Comparison of ENCODE assay signal across 15 cellular contexts in the genomic region with DNA sequence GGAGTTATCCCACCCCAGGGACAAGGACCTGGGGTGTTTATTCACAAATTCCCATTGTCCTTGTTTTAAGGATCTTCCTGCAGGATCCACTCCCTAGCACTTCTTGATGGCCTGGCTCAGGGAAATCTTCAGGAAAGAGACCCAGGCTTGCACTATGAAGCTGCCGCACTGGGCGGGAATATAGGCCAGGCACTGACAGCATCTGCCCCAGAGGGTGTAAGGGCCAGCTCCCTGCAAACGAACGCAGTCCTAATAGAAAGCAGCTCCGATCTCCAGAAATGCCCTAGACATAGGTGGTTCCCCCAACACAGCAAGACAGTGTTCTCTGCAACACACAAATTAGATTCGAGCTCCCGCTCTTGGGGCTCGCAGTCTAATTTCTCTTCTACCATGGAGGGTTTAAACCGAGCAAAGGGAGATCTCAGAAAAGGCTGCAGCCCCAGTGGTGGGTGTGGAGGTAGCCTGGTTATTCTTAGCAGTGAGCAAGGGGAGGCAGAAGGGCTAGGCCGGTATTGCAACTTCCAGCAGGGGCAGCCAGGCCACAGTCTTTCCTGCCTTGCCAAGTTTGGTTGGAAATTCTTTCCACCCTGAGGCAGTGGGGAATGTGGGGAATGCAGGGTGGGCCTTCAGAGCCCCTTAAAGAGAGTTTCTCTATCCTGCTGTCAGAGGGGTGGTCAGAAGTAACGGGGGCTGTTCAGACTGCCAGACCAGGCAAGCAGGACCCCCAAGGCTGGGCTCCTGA. TPM values are rescaled to one million over a fixed set of nuclear protein-coding genes. Genes with fewer than 3 reads are reported as not detected.
DNase-seq lines count a peak whose midpoint lies in the region; ATAC-seq and TF ChIP-seq lines count a peak whose summit lies in the region.
"Had no signal": no experiment of that assay in that cellular context is flagged by ENCODE, and none has a peak within 500 bp of the region (broad histone marks: within the 10 kb centered on the region; RNA-seq: fewer than 3 reads in every experiment).

No MANE protein-coding gene starts in this region.

- TF ChIP-seq EP300 in SK-N-SH (IDR thresholded peaks at IDR 0.05; ENCODE audit: borderline replicate concordance in 1 of 2, low read depth in 1 of 2, low read length in 1 of 2): no peak

- H4K20me1 ChIP-seq in SK-N-SH (ENCODE audit: insufficient read depth): no peaks in the 10 kb centered on the region

- H3K9ac ChIP-seq in SK-N-SH: no peak overlapping the region

- TF ChIP-seq CTCF in SK-N-SH (IDR thresholded peaks at IDR 0.05): no peak
- TF ChIP-seq CTCF in heart left ventricle (IDR thresholded peaks at IDR 0.05): peak in 3 of 12 donors; percentile 8 to 22 (median 12)
- TF ChIP-seq CTCF in nephron progenitor cell (IDR thresholded peaks at IDR 0.05): no peak
- TF ChIP-seq CTCF in uterus (IDR thresholded peaks at IDR 0.05): peak in 2 of 4 experiments; percentile 19 to 31
- no peak for TF ChIP-seq CTCF in testis (IDR thresholded peaks at IDR 0.05)

- H3K9me2 ChIP-seq in SK-N-SH: no peaks in the 10 kb centered on the region

- WGBS in SK-N-SH (ENCODE audit: low lambda C conversion rate): 42% methylated on average over 10 of the region's 11 CpGs
- WGBS in heart left ventricle, 4 donors: 37 to 60% (median 46%) methylated on average over 11 of the region's 11 CpGs
- WGBS in testis, 2 donors: 71 to 73% methylated on average over 11 of the region's 11 CpGs

- no peak overlapping the region for H3K4me3 Mint-ChIP-seq in nephron progenitor cell
- H3K4me3 Mint-ChIP-seq: activated naive CD8-positive, alpha-beta T cell treated with anti-CD3 and anti-CD28 coated beads for 36 hours; CD8-positive, alpha-beta T cell had no signal

- no peaks in the 10 kb centered on the region for H3F3A ChIP-seq in SK-N-SH (replicated peaks; ENCODE audit: insufficient read depth)

- H3K36me3 ChIP-seq in SK-N-SH (replicated peaks in 1 of 2; ENCODE audit: control insufficient read depth in 1 of 2, insufficient read depth in 2 of 2, low read length in 1 of 2) (no peaks in the 10 kb centered on the region), heart left ventricle (no peaks in the 10 kb centered on the region), uterus (no peaks in the 10 kb centered on the region), testis (ENCODE audit: low read depth, missing control alignments) (no peaks in the 10 kb centered on the region)
- H3K36me3 ChIP-seq: prostate gland had no signal

- peaks cover 44% of the 10 kb centered on the region for H3K4me1 Mint-ChIP-seq in nephron progenitor cell
- H3K4me1 Mint-ChIP-seq: activated naive CD8-positive, alpha-beta T cell treated with anti-CD3 and anti-CD28 coated beads for 36 hours had no signal

- no peaks in the 10 kb centered on the region for H3K36me3 Mint-ChIP-seq in nephron progenitor cell (ENCODE audit: low read depth)
- H3K36me3 Mint-ChIP-seq: activated naive CD8-positive, alpha-beta T cell treated with anti-CD3 and anti-CD28 coated beads for 36 hours; CD8-positive, alpha-beta T cell had no signal

- POLR2A ChIA-PET in SK-N-SH (lab: Yijun Ruan, JAX): no interaction called here

- intact Hi-C loops in heart left ventricle (cut with DNase I): loop anchor here in 2 of 10 donors (5.0 kb wide), 1 partner anchor 79 kb away; no protein-coding TSS in a partner anchor
- intact Hi-C loops in uterus (cut with DNase I; ENCODE audit: low total_unique reads): no loop called here
- intact Hi-C loops in testis (cut with DNase I; ENCODE audit: low total_unique reads): no loop called here

- H3K9me3 Mint-ChIP-seq in nephron progenitor cell: peaks cover 2% of the 10 kb centered on the region
- H3K9me3 Mint-ChIP-seq: activated naive CD8-positive, alpha-beta T cell treated with anti-CD3 and anti-CD28 coated beads for 36 hours; CD8-positive, alpha-beta T cell had no signal

- no peak for TF ChIP-seq POLR2A in heart left ventricle (IDR thresholded peaks at IDR 0.05)
- no peak for TF ChIP-seq POLR2A in uterus (IDR thresholded peaks at IDR 0.05)
- TF ChIP-seq POLR2A in testis (IDR thresholded peaks at IDR 0.05): no peak

- H3K79me2 ChIP-seq in SK-N-SH (ENCODE audit: insufficient read depth): no peaks in the 10 kb centered on the region

- peaks cover 0 to 8% of the 10 kb centered on the region in 2 experiments; a peak in 1 of 4 replicates for H3K4me1 ChIP-seq in SK-N-SH (ENCODE audit: control insufficient read depth in 1 of 2, insufficient read depth in 2 of 2, low read depth in 1 of 2, low read length in 1 of 2)
- peaks cover 0 to 11% (median 0%) of the 10 kb centered on the region in 12 donors for H3K4me1 ChIP-seq in heart left ventricle
- H3K4me1 ChIP-seq in uterus: peaks cover 0 to 7% of the 10 kb centered on the region in 2 donors
- H3K4me1 ChIP-seq in testis: peaks cover 4% of the 10 kb centered on the region
- H3K4me1 ChIP-seq: prostate gland had no signal

- peaks cover 3% of the 10 kb centered on the region for H3K27me3 Mint-ChIP-seq in nephron progenitor cell (ENCODE audit: low read depth, poor library complexity)

- H3K27ac ChIP-seq in SK-N-SH (ENCODE audit: low read depth in 2 of 2, low read length in 1 of 2): no peak overlapping the region
- H3K27ac ChIP-seq in heart left ventricle: peak overlapping the region in 4 of 12 donors; percentile 6 to 74 (median 30)
- peak overlapping the region; percentile 77 to 79 for H3K27ac ChIP-seq in uterus
- no peak overlapping the region for H3K27ac ChIP-seq in testis

- H3K27me3 ChIP-seq in SK-N-SH (ENCODE audit: insufficient read depth) (no peaks in the 10 kb centered on the region), heart left ventricle (peaks cover 0 to 7% (median 0%) of the 10 kb centered on the region in 9 donors), uterus (no peaks in the 10 kb centered on the region), testis (no peaks in the 10 kb centered on the region)

- H2AFZ ChIP-seq in SK-N-SH (ENCODE audit: low read depth): no peak overlapping the region

- CTCF ChIA-PET in SK-N-SH (lab: Yijun Ruan, JAX): interaction anchor here (0.9 to 1.2 kb wide), 3 partner anchors 16 to 122 kb away, joined by 3 to 5 read pairs (median 4); partner anchors contain the start of gene WSCD2

- ATAC-seq in SK-N-SH treated with all-trans-retinoic acid at 6 μM for 48 hours (no peak), heart left ventricle (peak; percentile 73 to 92 (median 74))
- ATAC-seq: CD8-positive, alpha-beta T cell had no signal

- no peak overlapping the region for H3K4me2 ChIP-seq in SK-N-SH

- peak; percentile 22 for DNase-seq in SK-N-SH
- DNase-seq in heart left ventricle: peak in 1 of 5 donors; percentile 41
- DNase-seq in nephron progenitor cell: peak; percentile 29
- no peak for DNase-seq in uterus
- DNase-seq in foreskin melanocyte: no peak
- DNase-seq in Ammon's horn (ENCODE audit: low spot score): no peak
- no peak for DNase-seq in testis
- DNase-seq: activated naive CD8-positive, alpha-beta T cell treated with anti-CD3 and anti-CD28 coated beads for 36 hours; CD8-positive, alpha-beta T cell; midbrain; MV-4-11 had no signal

- H3K27ac Mint-ChIP-seq in nephron progenitor cell: peak overlapping the region; percentile 59
- H3K27ac Mint-ChIP-seq: activated naive CD8-positive, alpha-beta T cell treated with anti-CD3 and anti-CD28 coated beads for 36 hours; CD8-positive, alpha-beta T cell had no signal

- no peak overlapping the region for H3K4me3 ChIP-seq in SK-N-SH (ENCODE audit: low read depth in 2 of 2, low read length in 1 of 2)
- no peak overlapping the region for H3K4me3 ChIP-seq in heart left ventricle
- H3K4me3 ChIP-seq in uterus: no peak overlapping the region
- no peak overlapping the region for H3K4me3 ChIP-seq in testis
- H3K4me3 ChIP-seq: prostate gland had no signal

- H3K9me3 ChIP-seq in SK-N-SH: no peaks in the 10 kb centered on the region
- no peaks in the 10 kb centered on the region for H3K9me3 ChIP-seq in heart left ventricle
- no peaks in the 10 kb centered on the region for H3K9me3 ChIP-seq in uterus
- no peaks in the 10 kb centered on the region for H3K9me3 ChIP-seq in testis
- H3K9me3 ChIP-seq: prostate gland had no signal

- no peak for TF ChIP-seq RAD21 in SK-N-SH (IDR thresholded peaks at IDR 0.05; ENCODE audit: low read length)

TF ChIP-seq in SK-N-SH, 30 proteins besides CTCF, POLR2A, EP300 and RAD21 (continues in another document):
- TF ChIP-seq JUND (IDR thresholded peaks at IDR 0.05) (no peak), RCOR1 (IDR thresholded peaks at IDR 0.05; ENCODE audit: low read length) (no peak), POLR2AphosphoS5 (IDR thresholded peaks at IDR 0.05; ENCODE audit: low read depth, low read length) (no peak), ELF1 (IDR thresholded peaks at IDR 0.05) (no peak), TCF12 (IDR thresholded peaks at IDR 0.05) (no peak), FOSL2 (IDR thresholded peaks at IDR 0.05; ENCODE audit: borderline replicate concordance, low read depth) (no peak), RFX5 (IDR thresholded peaks at IDR 0.05; ENCODE audit: low read length) (no peak), YY1 (IDR thresholded peaks at IDR 0.05; ENCODE audit: low read depth) (no peak), SIN3A (IDR thresholded peaks at IDR 0.05; ENCODE audit: borderline replicate concordance, low read depth, low read length) (no peak)

TF ChIP-seq in SK-N-SH treated with all-trans-retinoic acid at 6 μM for 48 hours, 23 proteins besides CTCF, POLR2A, EP300 and RAD21 (continues in another document):
- no peak for TF ChIP-seq ARNTL (CRISPR knock-in tag; IDR thresholded peaks at IDR 0.05; ENCODE audit: borderline replicate concordance, low read depth)
- TF ChIP-seq ZFP30 (CRISPR knock-in tag; IDR thresholded peaks at IDR 0.05): no peak
- no peak for TF ChIP-seq ZC3H10 (CRISPR knock-in tag; IDR thresholded peaks at IDR 0.05)
- TF ChIP-seq, protein P1, sequence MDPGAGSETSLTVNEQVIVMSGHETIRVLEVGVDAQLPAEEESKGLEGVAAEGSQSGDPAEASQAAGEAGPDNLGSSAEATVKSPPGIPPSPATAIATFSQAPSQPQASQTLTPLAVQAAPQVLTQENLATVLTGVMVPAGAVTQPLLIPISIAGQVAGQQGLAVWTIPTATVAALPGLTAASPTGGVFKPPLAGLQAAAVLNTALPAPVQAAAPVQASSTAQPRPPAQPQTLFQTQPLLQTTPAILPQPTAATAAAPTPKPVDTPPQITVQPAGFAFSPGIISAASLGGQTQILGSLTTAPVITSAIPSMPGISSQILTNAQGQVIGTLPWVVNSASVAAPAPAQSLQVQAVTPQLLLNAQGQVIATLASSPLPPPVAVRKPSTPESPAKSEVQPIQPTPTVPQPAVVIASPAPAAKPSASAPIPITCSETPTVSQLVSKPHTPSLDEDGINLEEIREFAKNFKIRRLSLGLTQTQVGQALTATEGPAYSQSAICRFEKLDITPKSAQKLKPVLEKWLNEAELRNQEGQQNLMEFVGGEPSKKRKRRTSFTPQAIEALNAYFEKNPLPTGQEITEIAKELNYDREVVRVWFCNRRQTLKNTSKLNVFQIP (CRISPR knock-in tag; IDR thresholded peaks at IDR 0.05; ENCODE audit: borderline replicate concordance, low read depth): no peak

RNA-seq across cellular contexts. Expression of gene WSCD2, which starts 16.1 kb away (rescaled TPM):
- polyA plus RNA-seq in SK-N-SH (2012; rRNA removed) (0.03 and 0.05 TPM in 2 replicates), heart left ventricle (not detected), testis (ENCODE audit: insufficient read depth, low read depth, low replicate concordance) (0.94 TPM)
- polyA plus RNA-seq in SK-N-SH (2012; cell fraction: cytosol; rRNA removed): 0.01 and 0.08 TPM in 2 replicates
- 0.01 and 0.04 TPM in 2 replicates for polyA plus RNA-seq in SK-N-SH (2012; cell fraction: nucleus; rRNA removed)
- total RNA-seq in heart left ventricle (1 to 10 TPM in 2 of 9 donors, under 1 TPM in 6, not detected in 1; 0.07 to 2.5 (median 0.49) TPM), uterus (10 to 100 TPM in 2 of 4 donors, 1 to 10 TPM in 2; 3.3 to 65.3 (median 17.2) TPM), testis (1 to 10 TPM in 1 of 2 donors, under 1 TPM in 1; 0.50 to 1.7 TPM)
- total RNA-seq: A172; activated naive CD8-positive, alpha-beta T cell treated with anti-CD3 and anti-CD28 coated beads for 36 hours; CD8-positive, alpha-beta T cell; HT1080 had no signal

Comparison
In these comparisons a context has a peak if more than half of its experiments do, and no peak if none do; other contexts are left out.
1. DNase-seq: peak in SK-N-SH (single experiment) and nephron progenitor cell (single experiment); none in uterus (0 of 2), foreskin melanocyte (single experiment), Ammon's horn (single experiment) and testis (single experiment).
2. H3K27ac ChIP-seq: peak in uterus (2 of 2); none in SK-N-SH (0 of 2) and testis (0 of 2).